In genomic region chr1:157004771-157005170, GRCh38 we compare ENCODE assay signal across 17 cellular contexts.
"Had no signal": no experiment of that assay in that cellular context is flagged by ENCODE, and none has a peak within 500 bp of the region (broad histone marks: within the 10 kb centered on the region; RNA-seq: fewer than 3 reads in every experiment).

No MANE protein-coding gene starts in this region.

- H3K36me3 ChIP-seq: gastrocnemius medialis, heart right ventricle, prostate gland, right lobe of liver, suprapubic skin, upper lobe of left lung had no signal

- H3K4me3 ChIP-seq: gastrocnemius medialis, heart right ventricle, prostate gland, right lobe of liver, suprapubic skin, upper lobe of left lung had no signal

- H3K4me3 Mint-ChIP-seq: activated T-helper 1 cell treated with anti-CD3 and anti-CD28 coated beads, Interleukin-12 subunit alpha, Interleukin-12 subunit beta, Interleukin-2, Interleukin-4 antibody, amounts not matched to agents 30 ng/mL and 10 ng/mL and 1 ng/mL, durations not matched to agents 14 hours and 24 hours and 36 hours; natural killer cell treated with Interleukin-12 subunit alpha and Interleukin-12 subunit beta and Interleukin-15 and Interleukin-18, amount 100 ng/mL, for 72 hours; T-helper 1 cell treated with Interleukin-12 subunit alpha and Interleukin-12 subunit beta and Interleukin-4 antibody, amounts not matched to agents 30 μg/mL and 1 μg/mL, for 36 hours; WTC11 had no signal

- H3K27ac ChIP-seq: gastrocnemius medialis, prostate gland, right lobe of liver, suprapubic skin, upper lobe of left lung had no signal

- H3K27me3 ChIP-seq: gastrocnemius medialis, heart right ventricle, right lobe of liver, suprapubic skin, upper lobe of left lung had no signal

- H3K36me3 Mint-ChIP-seq: natural killer cell treated with Interleukin-12 subunit alpha and Interleukin-12 subunit beta and Interleukin-15 and Interleukin-18, amount 100 ng/mL, for 72 hours; WTC11 had no signal

- DNase-seq: activated CD4-positive, alpha-beta T cell treated with anti-CD3 and anti-CD28 coated beads for 48 hours; activated naive CD4-positive, alpha-beta T cell; central memory CD4-positive, alpha-beta T cell; cortex of kidney; gastrocnemius medialis; heart right ventricle; occipital lobe; right lobe of liver; stimulated activated CD4-positive, alpha-beta T cell treated with anti-CD3 and anti-CD28 coated beads, Interleukin-2, amount 100 ng/mL, for 24 hours; stimulated activated naive CD4-positive, alpha-beta T cell; upper lobe of left lung had no signal

- H3K27ac Mint-ChIP-seq: activated T-helper 1 cell treated with anti-CD3 and anti-CD28 coated beads, Interleukin-12 subunit alpha, Interleukin-12 subunit beta, Interleukin-2, Interleukin-4 antibody, amounts not matched to agents 30 ng/mL and 10 ng/mL and 1 ng/mL, durations not matched to agents 14 hours and 24 hours and 36 hours; natural killer cell treated with Interleukin-12 subunit alpha and Interleukin-12 subunit beta and Interleukin-15 and Interleukin-18, amount 100 ng/mL, for 72 hours; T-helper 1 cell treated with Interleukin-12 subunit alpha and Interleukin-12 subunit beta and Interleukin-4 antibody, amounts not matched to agents 30 μg/mL and 1 μg/mL, for 36 hours had no signal

- H3K9me3 Mint-ChIP-seq: activated T-helper 1 cell treated with anti-CD3 and anti-CD28 coated beads, Interleukin-12 subunit alpha, Interleukin-12 subunit beta, Interleukin-2, Interleukin-4 antibody, amounts not matched to agents 30 ng/mL and 10 ng/mL and 1 ng/mL, durations not matched to agents 14 hours and 24 hours and 36 hours; natural killer cell treated with Interleukin-12 subunit alpha and Interleukin-12 subunit beta and Interleukin-15 and Interleukin-18, amount 100 ng/mL, for 72 hours; T-helper 1 cell treated with Interleukin-12 subunit alpha and Interleukin-12 subunit beta and Interleukin-4 antibody, amounts not matched to agents 30 μg/mL and 1 μg/mL, for 36 hours; WTC11 had no signal

- ATAC-seq: gastrocnemius medialis; natural killer cell treated with Interleukin-12 subunit alpha and Interleukin-12 subunit beta and Interleukin-15 and Interleukin-18, amount 100 ng/mL, for 72 hours; right lobe of liver had no signal

- H3K9me3 ChIP-seq: gastrocnemius medialis, heart right ventricle, prostate gland, right lobe of liver, suprapubic skin, upper lobe of left lung had no signal
